Comparison of ENCODE assay signal across 11 cellular contexts in the genomic region with DNA sequence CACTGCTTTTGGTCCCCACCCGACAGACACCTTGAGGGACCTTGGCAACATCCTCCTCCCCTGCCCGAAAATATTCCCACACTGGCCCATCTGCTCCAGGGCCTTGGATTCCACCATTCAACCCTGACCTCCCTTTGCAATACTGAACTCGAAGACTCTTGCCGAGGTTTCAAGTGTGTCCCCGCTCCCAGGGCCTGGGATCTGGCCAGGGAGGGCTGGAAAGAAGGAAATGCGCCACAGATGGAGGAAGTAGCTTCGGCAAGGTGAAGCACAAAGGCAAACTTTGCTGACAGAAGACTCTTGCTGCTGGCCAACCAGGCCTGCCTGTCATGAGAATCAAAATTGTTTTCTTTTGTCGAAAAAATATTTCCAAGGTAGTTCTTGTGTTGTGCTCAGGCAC.
DNase-seq lines count a peak whose midpoint lies in the region; ATAC-seq, FAIRE-seq and TF ChIP-seq lines count a peak whose summit lies in the region.
"Had no signal": no experiment of that assay in that cellular context is flagged by ENCODE, and none has a peak within 500 bp of the region (broad histone marks: within the 10 kb centered on the region; RNA-seq: fewer than 3 reads in every experiment).

No MANE protein-coding gene starts in this region.

- intact Hi-C loops in breast epithelium (cut with DNase I; ENCODE audit: low total_unique reads): loop anchor here (10.0 kb wide), 1 partner anchor 48 kb away; no protein-coding TSS in a partner anchor
- intact Hi-C loops in kidney (cut with DNase I): no loop called here
- intact Hi-C loops in gastrocnemius medialis (cut with DNase I; ENCODE audit: low total_unique reads): no loop called here

- DNase-seq in DND-41 (no peak), breast epithelium (ENCODE audit: low spot score in 2 of 2) (peak in 1 of 2 donors; percentile 60), kidney (peak; percentile 71), gastrocnemius medialis (peak in 1 of 2 donors; percentile 55), NCI-H1694 (lab: John Stamatoyannopoulos, UW) (no peak), NCI-H526 (lab: John Stamatoyannopoulos, UW) (no peak), NCI-H446 treated with DMSO at 0.1 percent for 48 hours (lab: John Stamatoyannopoulos, UW) (no peak)
- DNase-seq: effector memory CD8-positive, alpha-beta T cell; H9; NCI-H2029 had no signal

- H3K27me3 ChIP-seq in DND-41 (ENCODE audit: insufficient read depth, low read length, poor library complexity) (no peaks in the 10 kb centered on the region), breast epithelium (no peaks in the 10 kb centered on the region), gastrocnemius medialis (no peaks in the 10 kb centered on the region)

- peak overlapping the region; percentile 48 for H3K9ac ChIP-seq in DND-41 (ENCODE audit: low read depth, low read length)
- H3K9ac ChIP-seq in kidney (ENCODE audit: low read length in 2 of 2): no peak overlapping the region

- H4K20me1 ChIP-seq in DND-41 (ENCODE audit: insufficient read depth, low read length): no peaks in the 10 kb centered on the region

- no peak for TF ChIP-seq CTCF in DND-41 (IDR thresholded peaks at IDR 0.05; ENCODE audit: borderline replicate concordance, extremely low read depth, low read length, poor library complexity, severe bottlenecking)
- TF ChIP-seq CTCF in breast epithelium (IDR thresholded peaks at IDR 0.05): no peak
- TF ChIP-seq CTCF in kidney (IDR thresholded peaks at IDR 0.05; ENCODE audit: borderline replicate concordance, extremely low read depth, insufficient read depth): no peak
- no peak for TF ChIP-seq CTCF in gastrocnemius medialis (IDR thresholded peaks at IDR 0.05 in 4 of 5, conservative IDR thresholded peaks at IDR 0.05 in 1 of 5)

- H3K4me3 ChIP-seq in DND-41 (ENCODE audit: low read depth in 1 of 2, low read length in 2 of 2) (peak overlapping the region in 1 of 2 experiments; percentile 3; a peak in 1 of 4 replicates), breast epithelium (peak overlapping the region in 1 of 3 donors; percentile 28), kidney (ENCODE audit: low read length in 2 of 2) (no peak overlapping the region), gastrocnemius medialis (no peak overlapping the region)

- in situ Hi-C loops in gastrocnemius medialis (cut with MboI; ENCODE audit: low sequenced_read_pairs in 4 of 4): no loop called here

- no peak for FAIRE-seq in kidney (lab: Jason Lieb, UNC)

- peak overlapping the region; percentile 84 for H3K27ac ChIP-seq in DND-41 (ENCODE audit: low read length)
- H3K27ac ChIP-seq in breast epithelium: peak overlapping the region; percentile 93 to 99
- peak overlapping the region; percentile 72 to 85 for H3K27ac ChIP-seq in kidney (ENCODE audit: low read depth in 2 of 2, low read length in 2 of 2)
- H3K27ac ChIP-seq in gastrocnemius medialis: peak overlapping the region; percentile 78 to 90 (median 86)

- peak overlapping the region; percentile 16 for H2AFZ ChIP-seq in DND-41 (ENCODE audit: low read depth, low read length)

- TF ChIP-seq POLR2A in breast epithelium (IDR thresholded peaks at IDR 0.05): no peak
- TF ChIP-seq POLR2A in gastrocnemius medialis (IDR thresholded peaks at IDR 0.05): no peak

- H3K4me2 ChIP-seq in DND-41 (ENCODE audit: insufficient read depth, low read length): peak overlapping the region; percentile 36

- H3K4me1 ChIP-seq in DND-41 (ENCODE audit: insufficient read depth, low read length) (peaks cover 78% of the 10 kb centered on the region), breast epithelium (peaks cover 41 to 46% of the 10 kb centered on the region in 2 donors), kidney (ENCODE audit: control insufficient read depth in 1 of 2, insufficient read depth in 1 of 2, low read depth in 1 of 2, low read length in 2 of 2) (peaks cover 39 to 41% of the 10 kb centered on the region in 2 donors), gastrocnemius medialis (peaks cover 53 to 61% of the 10 kb centered on the region in 2 donors)

- no peaks in the 10 kb centered on the region for H3K79me2 ChIP-seq in DND-41 (ENCODE audit: insufficient read depth, low read length)

- ATAC-seq in DND-41 (ENCODE audit: insufficient read depth, low read depth) (no peak), gastrocnemius medialis (peak in 1 of 2 donors; percentile 6), HG03342 (IDR thresholded peaks at IDR 0.05; ENCODE audit: unreplicated experiment) (no peak)
- ATAC-seq: effector memory CD8-positive, alpha-beta T cell had no signal

- H3K9me3 ChIP-seq in DND-41 (ENCODE audit: insufficient read depth, low read length, severe bottlenecking): no peaks in the 10 kb centered on the region
- no peaks in the 10 kb centered on the region for H3K9me3 ChIP-seq in breast epithelium
- H3K9me3 ChIP-seq in kidney (ENCODE audit: control insufficient read depth in 1 of 2, low read length in 2 of 2): no peaks in the 10 kb centered on the region
- no peaks in the 10 kb centered on the region for H3K9me3 ChIP-seq in gastrocnemius medialis

- H3K36me3 ChIP-seq in DND-41 (ENCODE audit: insufficient read depth, low read length) (no peaks in the 10 kb centered on the region), breast epithelium (no peaks in the 10 kb centered on the region), kidney (ENCODE audit: control insufficient read depth in 1 of 2, insufficient read depth in 2 of 2, low read length in 2 of 2) (no peaks in the 10 kb centered on the region), gastrocnemius medialis (no peaks in the 10 kb centered on the region)
